Comparison of ENCODE assay signal across 29 cellular contexts in the genomic region with DNA sequence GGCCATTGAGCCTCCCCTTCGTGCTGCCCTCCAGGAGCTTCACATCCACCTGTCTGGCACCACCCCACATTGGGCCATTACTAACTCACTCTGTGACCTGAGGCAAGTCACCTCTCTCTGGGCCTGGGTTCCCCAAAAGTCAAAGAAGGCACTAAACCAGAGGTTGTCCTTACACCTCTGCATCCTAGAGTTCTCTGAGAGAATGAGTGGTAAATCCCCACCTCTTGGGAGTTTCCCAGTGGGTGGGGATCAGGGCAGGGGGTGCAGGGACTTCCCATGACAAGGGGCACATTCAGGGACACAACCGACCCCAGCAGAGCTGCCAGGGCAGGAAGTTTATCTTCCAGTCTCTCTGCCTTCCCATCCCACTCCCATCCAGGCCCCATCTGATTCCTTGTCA.
"Had no signal": no experiment of that assay in that cellular context is flagged by ENCODE, and none has a peak within 500 bp of the region (broad histone marks: within the 10 kb centered on the region; RNA-seq: fewer than 3 reads in every experiment).

No MANE protein-coding gene starts in this region.

- DNase-seq: activated CD4-positive, alpha-beta T cell treated with anti-CD3 and anti-CD28 coated beads for 4 hours; activated CD8-positive, alpha-beta memory T cell treated with anti-CD3 and anti-CD28 coated beads, Interleukin-2, amount 50 U/mL, for 4 hours; activated CD8-positive, alpha-beta T cell treated with anti-CD3 and anti-CD28 coated beads for 36 hours; activated gamma-delta T cell treated with Interleukin-2 at 50 U/mL for 16 hours; activated naive CD4-positive, alpha-beta T cell treated with anti-CD3 and anti-CD28 coated beads, Interleukin-2, amount 10 ng/mL, durations not matched to agents 7 days and 5 days; activated naive CD8-positive, alpha-beta T cell treated with anti-CD3 and anti-CD28 coated beads for 36 hours; activated T-cell treated with anti-CD3 and anti-CD28 coated beads, Interleukin-2, amount 50 U/mL, for 72 hours; brain microvascular endothelial cell; cerebellar nuclear complex; MG63; MV-4-11; NCI-H1092 treated with DMSO at 0.1 percent for 48 hours; NCI-H1417 treated with DMSO at 0.1 percent for 48 hours; NCI-H1694; NCI-H2029; NCI-H2107; NCI-H2171 treated with DMSO at 0.1 percent for 48 hours; NCI-H226; NCI-H510A; NCI-H526 treated with DMSO at 0.1 percent for 48 hours; NCI-H82; Peyer's patch; Right ventricle myocardium superior; SJCRH30; SK-N-SH; T-helper 1 cell; WERI-Rb-1 had no signal

- H3K4me2 ChIP-seq: SK-N-SH had no signal

- H3K4me3 Mint-ChIP-seq: activated CD8-positive, alpha-beta T cell treated with anti-CD3 and anti-CD28 coated beads for 36 hours; activated naive CD4-positive, alpha-beta T cell treated with anti-CD3 and anti-CD28 coated beads, Interleukin-2, amount 10 ng/mL, durations not matched to agents 7 days and 5 days; activated naive CD8-positive, alpha-beta T cell treated with anti-CD3 and anti-CD28 coated beads for 36 hours; activated T-cell treated with anti-CD3 and anti-CD28 coated beads, Interleukin-2, amount 50 U/mL, for 72 hours had no signal

- H3K9me3 ChIP-seq: MG63, Peyer's patch, SJCRH30, SK-N-SH had no signal

- H3K9ac ChIP-seq: SK-N-SH had no signal

- H3K27ac ChIP-seq: brain microvascular endothelial cell, Peyer's patch, RWPE1, SJCRH30, WERI-Rb-1 had no signal

- ATAC-seq: activated CD8-positive, alpha-beta T cell treated with anti-CD3 and anti-CD28 coated beads for 36 hours; activated T-cell treated with anti-CD3 and anti-CD28 coated beads, Interleukin-2, amount 50 U/mL, for 72 hours had no signal

- H3K27ac Mint-ChIP-seq: activated CD8-positive, alpha-beta T cell treated with anti-CD3 and anti-CD28 coated beads for 36 hours; activated naive CD4-positive, alpha-beta T cell treated with anti-CD3 and anti-CD28 coated beads, Interleukin-2, amount 10 ng/mL, durations not matched to agents 7 days and 5 days; activated naive CD8-positive, alpha-beta T cell treated with anti-CD3 and anti-CD28 coated beads for 36 hours; activated T-cell treated with anti-CD3 and anti-CD28 coated beads, Interleukin-2, amount 50 U/mL, for 72 hours; activated T-helper 2 cell treated with anti-CD3 and anti-CD28 coated beads, Interferon-gamma antibody, Interleukin-2, Interleukin-4, amounts not matched to agents 10 μg/mL and 5 μg/mL and 100 μg/mL, durations not matched to agents 14 hours and 24 hours and 36 hours had no signal

- H3K27me3 ChIP-seq: brain microvascular endothelial cell, MG63, Peyer's patch, SJCRH30 had no signal

- H3K36me3 Mint-ChIP-seq: activated naive CD4-positive, alpha-beta T cell treated with anti-CD3 and anti-CD28 coated beads, Interleukin-2, amount 10 ng/mL, durations not matched to agents 7 days and 5 days; activated naive CD8-positive, alpha-beta T cell treated with anti-CD3 and anti-CD28 coated beads for 36 hours had no signal

- H3K4me1 Mint-ChIP-seq: activated naive CD4-positive, alpha-beta T cell treated with anti-CD3 and anti-CD28 coated beads, Interleukin-2, amount 10 ng/mL, durations not matched to agents 7 days and 5 days; activated naive CD8-positive, alpha-beta T cell treated with anti-CD3 and anti-CD28 coated beads for 36 hours had no signal

- H3K9me3 Mint-ChIP-seq: activated CD8-positive, alpha-beta T cell treated with anti-CD3 and anti-CD28 coated beads for 36 hours; activated naive CD4-positive, alpha-beta T cell treated with anti-CD3 and anti-CD28 coated beads, Interleukin-2, amount 10 ng/mL, durations not matched to agents 7 days and 5 days; activated naive CD8-positive, alpha-beta T cell treated with anti-CD3 and anti-CD28 coated beads for 36 hours; activated T-cell treated with anti-CD3 and anti-CD28 coated beads, Interleukin-2, amount 50 U/mL, for 72 hours; activated T-helper 2 cell treated with anti-CD3 and anti-CD28 coated beads, Interferon-gamma antibody, Interleukin-2, Interleukin-4, amounts not matched to agents 10 μg/mL and 5 μg/mL and 100 μg/mL, durations not matched to agents 14 hours and 24 hours and 36 hours had no signal
